Comparison of ENCODE assay signal across 9 cellular contexts in genomic region chr10:77638766-77639101, GRCh38. TPM values are rescaled to one million over a fixed set of nuclear protein-coding genes. Genes with fewer than 3 reads are reported as not detected.
DNase-seq lines count a peak whose midpoint lies in the region; ATAC-seq, FAIRE-seq and TF ChIP-seq lines count a peak whose summit lies in the region.
"Had no signal": no experiment of that assay in that cellular context is flagged by ENCODE, and none has a peak within 500 bp of the region (broad histone marks: within the 10 kb centered on the region; RNA-seq: fewer than 3 reads in every experiment).

No MANE protein-coding gene starts in this region.

- no peaks in the 10 kb centered on the region for H3K79me2 ChIP-seq in HepG2 (ENCODE audit: insufficient read depth, low read length)

- H3K4me1 ChIP-seq in right lobe of liver = peaks cover 0 to 11% (median 0%) of the 10 kb centered on the region in 4 donors
- no peaks in the 10 kb centered on the region for H3K4me1 ChIP-seq in HepG2 (ENCODE audit: insufficient read depth, low read length)

- no peak for FAIRE-seq in HepG2 (lab: Jason Lieb, UNC)

- in situ Hi-C loops in HepG2 (cut with HindIII; ENCODE audit: extremely low pct_ligation_motif_present, low pct_unique_long_range_greater_than_20kb) = no loop called here

- H3K4me2 ChIP-seq in HepG2 (ENCODE audit: low read depth, low read length) = no peak overlapping the region

- 22% methylated on average over 8 of the region's 9 CpGs for WGBS in right lobe of liver (ENCODE audit: insufficient coverage, low coverage, low lambda C conversion rate, missing lambda C conversion rate)
- 29% methylated on average over 2 of the region's 9 CpGs for WGBS in HepG2 (ENCODE audit: low lambda C conversion rate)

- ATAC-seq in right lobe of liver = no peak
- ATAC-seq in HepG2 = no peak
- ATAC-seq in naive B cell (ENCODE audit: low read depth in 2 of 2) = no peak
- no peak for ATAC-seq in GM21825 (IDR thresholded peaks at IDR 0.05; ENCODE audit: unreplicated experiment)

- H3K27me3 Mint-ChIP-seq in naive B cell = peaks cover 56 to 78% (median 73%) of the 10 kb centered on the region in 3 donors

- TF ChIP-seq EP300 in HepG2 (IDR thresholded peaks at IDR 0.05; ENCODE audit: low read depth in 2 of 2, low read length in 2 of 2) = no peak
- no peak for TF ChIP-seq EP300 in HepG2 (CRISPR knock-in tag; IDR thresholded peaks at IDR 0.05; ENCODE audit: borderline replicate concordance)

- TF ChIP-seq POLR2A in right lobe of liver (IDR thresholded peaks at IDR 0.05) (no peak), HepG2 (IDR thresholded peaks at IDR 0.05; ENCODE audit: insufficient read depth in 1 of 2, low read depth in 2 of 2, low read length in 2 of 2) (no peak)

- no peaks in the 10 kb centered on the region for H4K20me1 ChIP-seq in HepG2 (ENCODE audit: insufficient read depth, low read length)

- BruUV-seq in HepG2 (replicated peaks; lab: Mats Ljungman, UMichigan) = no TSS peak

- POLR2A ChIA-PET in HepG2 (lab: Yijun Ruan, JAX) = no interaction called here

- H3K9me3 ChIP-seq in right lobe of liver = no peaks in the 10 kb centered on the region
- no peaks in the 10 kb centered on the region for H3K9me3 ChIP-seq in HepG2 (ENCODE audit: low read length)

- H3K27ac Mint-ChIP-seq in naive B cell = peak overlapping the region in 1 of 6 donors; percentile 72

- no peak overlapping the region for H3K9ac ChIP-seq in HepG2 (ENCODE audit: insufficient read depth, low read depth, low read length)

- CTCF ChIA-PET in HepG2 (lab: Yijun Ruan, JAX; ENCODE audit: low intra/inter-chr PET ratio, low total read pairs) = no interaction called here

- no peaks in the 10 kb centered on the region for H3K36me3 ChIP-seq in right lobe of liver
- no peaks in the 10 kb centered on the region for H3K36me3 ChIP-seq in HepG2 (replicated peaks in 1 of 2; ENCODE audit: control insufficient read depth in 1 of 2, insufficient read depth in 2 of 2, low read length in 2 of 2)

- H3K27ac ChIP-seq in right lobe of liver (peak overlapping the region in 1 of 3 donors; percentile 47), HepG2 (ENCODE audit: extremely low read length, insufficient read depth, low read length) (no peak overlapping the region)

- no peak for TF ChIP-seq CTCF in right lobe of liver (IDR thresholded peaks at IDR 0.05)
- no peak for TF ChIP-seq CTCF in HepG2 (CRISPR knock-in tag; IDR thresholded peaks at IDR 0.05)
- TF ChIP-seq CTCF in choroid plexus epithelial cell (conservative IDR thresholded peaks at IDR 0.05; ENCODE audit: low read depth, low read length) = no peak

- H3K9me3 Mint-ChIP-seq in naive B cell = no peaks in the 10 kb centered on the region

- H2AFZ ChIP-seq in HepG2 (ENCODE audit: low read length) = no peak overlapping the region

- H3K4me3 ChIP-seq in right lobe of liver (peak overlapping the region in 2 of 3 donors; percentile 51 to 73), HepG2 (replicated peaks in 1 of 3; ENCODE audit: insufficient read depth in 1 of 3, low read depth in 2 of 3, low read length in 3 of 3) (no peak overlapping the region), choroid plexus epithelial cell (ENCODE audit: low read depth, low read length) (peak overlapping the region; percentile 53)

- no peak for TF ChIP-seq RAD21 in HepG2 (CRISPR knock-in tag; IDR thresholded peaks at IDR 0.05)

- H3K36me3 Mint-ChIP-seq in naive B cell = peaks cover 0 to 7% of the 10 kb centered on the region in 2 donors

- H3K27me3 ChIP-seq in right lobe of liver (no peaks in the 10 kb centered on the region), HepG2 (ENCODE audit: control insufficient read depth in 1 of 2, insufficient read depth in 2 of 2, low read length in 2 of 2) (peaks cover 4 to 30% of the 10 kb centered on the region in 2 experiments; a peak in 4 of 5 replicates)

- H3K4me3 Mint-ChIP-seq in naive B cell = peak overlapping the region in 7 of 8 donors; percentile 69 to 87 (median 77)

- DNase-seq in right lobe of liver = no peak
- no peak for DNase-seq in HepG2 (ENCODE audit: low spot score)
- DNase-seq in choroid plexus epithelial cell (ENCODE audit: low read depth) = no peak
- DNase-seq in naive B cell = no peak
- DNase-seq in MV-4-11 (lab: John Stamatoyannopoulos, UW) = no peak
- DNase-seq in NCI-H526 (lab: John Stamatoyannopoulos, UW) = no peak
- DNase-seq in NCI-H1105 treated with DMSO at 0.1 percent for 48 hours (lab: John Stamatoyannopoulos, UW) = no peak
- DNase-seq: activated CD4-positive, alpha-beta T cell treated with anti-CD3 and anti-CD28 coated beads, Interleukin-2, amount 50 U/mL, for 1 hour had no signal

- intact Hi-C loops in right lobe of liver (cut with DNase I) (no loop called here), HepG2 (cut with micrococcal nuclease; ENCODE audit: unreplicated experiment) (no loop called here)

- H3K4me1 Mint-ChIP-seq in naive B cell = peaks cover 16 to 20% (median 18%) of the 10 kb centered on the region in 3 donors

TF ChIP-seq in HepG2, 621 proteins besides CTCF, POLR2A, EP300 and RAD21:
- TF ChIP-seq HES4 (CRISPR knock-in tag; IDR thresholded peaks at IDR 0.05; ENCODE audit: borderline replicate concordance) (no peak), SOX5 (CRISPR knock-in tag; IDR thresholded peaks at IDR 0.05; ENCODE audit: borderline replicate concordance) (no peak), TAF1 (CRISPR knock-in tag; IDR thresholded peaks at IDR 0.05) (no peak), ZNF3 (CRISPR knock-in tag; IDR thresholded peaks at IDR 0.05) (no peak), TCF7L2 (IDR thresholded peaks at IDR 0.05; ENCODE audit: low read depth, low read length) (no peak), SATB2 (CRISPR knock-in tag; IDR thresholded peaks at IDR 0.05) (no peak), ZBTB3 (CRISPR knock-in tag; IDR thresholded peaks at IDR 0.05; ENCODE audit: borderline replicate concordance, low read depth) (no peak)

RNA-seq across cellular contexts. Expression of gene KCNMA1, which starts 1.1 kb away (rescaled TPM):
- total RNA-seq in right lobe of liver (10 to 100 TPM in 4 of 6 experiments, 1 to 10 TPM in 2; 5.7 to 48.0 (median 15.1) TPM), HepG2 (2016; rRNA removed; fragmentation: Illumina TruSeq; extraction: Trizol) (0.02 TPM in 1 of 2 replicates, not detected in the other)
- not detected in 2 replicates for total RNA-seq in HepG2 (2016; cell fraction: cytosol; rRNA removed; fragmentation: Illumina TruSeq; extraction: Trizol; ENCODE audit: low read depth)
- total RNA-seq in HepG2 (2016; cell fraction: insoluble cytoplasmic fraction; rRNA removed; fragmentation: Illumina TruSeq; extraction: Trizol) = not detected in 2 replicates
- total RNA-seq in HepG2 (2016; cell fraction: membrane; rRNA removed; fragmentation: Illumina TruSeq; extraction: Trizol) = not detected in 2 replicates
- total RNA-seq in HepG2 (2016; cell fraction: nucleus; rRNA removed; fragmentation: Illumina TruSeq; extraction: Trizol) = not detected in 2 replicates
- polyA plus RNA-seq in HepG2 (2011; rRNA removed) (not detected in 2 replicates), naive B cell (ENCODE audit: low read depth in 6 of 6) (not detected)
- polyA plus RNA-seq in HepG2 (2011; cell fraction: cytosol; rRNA removed) = not detected in 2 replicates
- polyA plus RNA-seq in HepG2 (2011; cell fraction: nucleus; rRNA removed) = 0.07 TPM in 1 of 2 replicates, not detected in the other
- polyA plus RNA-seq in HepG2 (2012) = not detected in 2 replicates
- not detected in 2 replicates for polyA plus RNA-seq in HepG2 (2016; cell fraction: cytosol; fragmentation: Illumina TruSeq; extraction: Trizol; ENCODE audit: low read depth)
- not detected in 2 replicates for polyA plus RNA-seq in HepG2 (2016; cell fraction: insoluble cytoplasmic fraction; fragmentation: Illumina TruSeq; extraction: Trizol; ENCODE audit: low read depth)
- polyA plus RNA-seq in HepG2 (2016; cell fraction: membrane; fragmentation: Illumina TruSeq; extraction: Trizol; ENCODE audit: low read depth) = not detected in 2 replicates
- not detected in 2 replicates for polyA plus RNA-seq in HepG2 (2016; cell fraction: nucleus; fragmentation: Illumina TruSeq; extraction: Trizol; ENCODE audit: insufficient read depth, low read depth)
- polyA minus RNA-seq in HepG2 (2011; rRNA and poly(A)+ RNA removed; ENCODE audit: low replicate concordance) = 0.28 TPM in 1 of 2 replicates, not detected in the other
- not detected in 2 replicates for polyA minus RNA-seq in HepG2 (2011; cell fraction: cytosol; rRNA and poly(A)+ RNA removed)
- polyA minus RNA-seq in HepG2 (2011; cell fraction: nucleus; rRNA and poly(A)+ RNA removed) = not detected in 2 replicates

Comparison
In these comparisons a context has a peak if more than half of its experiments do, and no peak if none do; other contexts are left out.
1. H3K4me3 ChIP-seq: peak in right lobe of liver (2 of 3) and choroid plexus epithelial cell (single experiment); none in HepG2 (0 of 3).
2. RNA of gene KCNMA1, which starts 1.1 kb away (total RNA-seq): 5.7 to 48.0 TPM in right lobe of liver; 0.02 TPM in HepG2; every median in the first group is over 4 times any median in the second.